Comparison of ENCODE assay signal across 1 cellular context in the genomic region with DNA sequence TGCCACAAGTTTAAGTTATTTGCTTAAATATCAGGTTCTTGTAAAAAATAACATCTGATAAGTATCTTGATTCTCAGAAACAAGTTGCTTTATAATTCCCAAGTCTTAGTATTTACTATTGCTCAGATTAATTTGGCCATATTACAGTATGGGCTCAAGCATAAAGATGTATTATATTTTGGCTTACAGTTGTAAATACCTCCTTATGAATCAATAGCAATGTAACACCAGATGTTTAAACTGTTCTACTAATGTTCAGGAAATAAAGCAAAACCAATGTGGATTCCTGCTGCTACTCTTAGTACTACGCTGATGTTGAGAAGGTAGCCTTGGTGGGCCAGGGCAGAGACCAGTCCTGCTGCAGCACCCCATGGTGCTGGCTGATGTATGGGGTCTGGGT.
TF ChIP-seq lines count a peak whose summit lies in the region.

No MANE protein-coding gene starts in this region.

TF ChIP-seq in IMR-90, 13 proteins besides CTCF, POLR2A, EP300 and RAD21 (continued from another document):
- TF ChIP-seq FOS (IDR thresholded peaks at IDR 0.05; ENCODE audit: low read depth, low read length) (no peak), SMC3 (IDR thresholded peaks at IDR 0.05; ENCODE audit: low read depth, low read length) (no peak), RCOR1 (IDR thresholded peaks at IDR 0.05; ENCODE audit: insufficient replicate concordance, low read length) (no peak), CHD1 (IDR thresholded peaks at IDR 0.05; ENCODE audit: low read depth, low read length) (no peak)
